In the genomic region with DNA sequence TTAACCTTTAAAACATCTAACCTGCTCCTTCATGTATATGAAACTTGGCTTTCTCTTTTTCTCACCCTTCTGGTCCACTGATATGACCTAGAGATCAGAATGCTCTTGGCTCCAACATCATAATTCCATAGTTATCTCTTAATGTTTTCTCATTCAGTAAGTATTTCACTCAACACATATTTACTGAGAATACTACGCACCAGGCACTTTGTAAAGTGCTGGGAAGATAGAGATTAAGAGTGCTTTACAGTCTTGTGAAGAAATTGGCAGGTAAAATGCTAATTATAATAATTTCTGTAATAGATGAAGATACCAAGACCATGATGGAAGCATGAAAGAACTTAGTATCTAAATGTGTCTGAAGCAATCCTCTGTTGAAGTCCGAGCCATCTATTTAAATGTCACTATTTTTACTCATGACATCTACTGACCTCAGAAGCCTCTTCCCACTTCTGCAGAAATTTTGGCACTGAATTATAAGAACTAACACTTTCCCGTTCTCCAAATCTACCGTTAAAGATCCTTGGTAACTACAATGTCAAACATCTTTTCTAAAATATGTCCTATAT, we compare ENCODE assay signal across 16 cellular contexts.
"Had no signal": no experiment of that assay in that cellular context is flagged by ENCODE, and none has a peak within 500 bp of the region (broad histone marks: within the 10 kb centered on the region; RNA-seq: fewer than 3 reads in every experiment).

No MANE protein-coding gene starts in this region.

- H3K36me3 ChIP-seq: colonic mucosa, prostate gland had no signal

- H3K27me3 ChIP-seq: colonic mucosa, testis, tibial nerve had no signal

- H3K27ac ChIP-seq: colonic mucosa, parathyroid adenoma, prostate gland, skin epidermis, testis, tibial nerve had no signal

- H3K4me3 ChIP-seq: colonic mucosa, prostate gland, skin epidermis, testis, tibial nerve had no signal

- DNase-seq: colonic mucosa; dermis blood vessel endothelial cell; immature natural killer cell; mesendoderm; naive B cell; occipital lobe; stimulated activated CD4-positive, alpha-beta T cell treated with anti-CD3 and anti-CD28 coated beads, Interleukin-2, amount 100 ng/mL, for 24 hours; stimulated activated CD4-positive, alpha-beta T cell treated with anti-CD3 and anti-CD28 coated beads, Interleukin-4, amount 100 ng/mL, for 4 hours; stimulated activated naive B cell treated with anti-CD40 and anti-IgM and Interleukin-4, amounts not matched to agents 10 μg/mL and 1 μg/mL and 100 μg/mL, for 72 hours; stimulated activated naive CD8-positive, alpha-beta T cell treated with anti-CD3 and anti-CD28 coated beads, Interleukin-15, amount 100 ng/mL, for 72 hours; testis had no signal

- H3K9me3 ChIP-seq: colonic mucosa, prostate gland, testis, tibial nerve had no signal

- ATAC-seq: sciatic nerve; stimulated activated naive B cell treated with anti-CD40 and anti-IgM and Interleukin-4, amounts not matched to agents 10 μg/mL and 1 μg/mL and 100 μg/mL, for 72 hours; stimulated activated naive CD8-positive, alpha-beta T cell treated with anti-CD3 and anti-CD28 coated beads, Interleukin-15, amount 100 ng/mL, for 72 hours had no signal

- H3K4me1 ChIP-seq: colonic mucosa, parathyroid adenoma, prostate gland, tibial nerve had no signal
